13 cellular contexts compared by ENCODE assay signal in genomic region chr6:83709748-83710050, GRCh38. TPM values are rescaled to one million over a fixed set of nuclear protein-coding genes. Genes with fewer than 3 reads are reported as not detected.
A peak's percentile ranks its signal among the peaks of the same experiment; 100 is the strongest.
DNase-seq lines count a peak whose midpoint lies in the region; ATAC-seq and TF ChIP-seq lines count a peak whose summit lies in the region.
"Had no signal": no experiment of that assay in that cellular context is flagged by ENCODE, and none has a peak within 500 bp of the region (broad histone marks: within the 10 kb centered on the region; RNA-seq: fewer than 3 reads in every experiment).

No MANE protein-coding gene starts in this region.

- peaks cover 61% of the 10 kb centered on the region for H3K27me3 ChIP-seq in PC-3 (ENCODE audit: low read length)
- peaks cover 61% of the 10 kb centered on the region for H3K27me3 ChIP-seq in hepatocyte
- peaks cover 34% of the 10 kb centered on the region for H3K27me3 ChIP-seq in trophoblast cell (ENCODE audit: insufficient read depth, low read length)

- H3K36me3 ChIP-seq in ES-I3 (ENCODE audit: insufficient read depth, low read length) (no peaks in the 10 kb centered on the region), PC-3 (ENCODE audit: low read depth, low read length) (no peaks in the 10 kb centered on the region), hepatocyte (replicated peaks; ENCODE audit: insufficient read depth, low read depth) (no peaks in the 10 kb centered on the region), trophoblast cell (ENCODE audit: control insufficient read depth in 1 of 2, insufficient read depth in 2 of 2, low read length in 2 of 2) (no peaks in the 10 kb centered on the region)
- H3K36me3 ChIP-seq: heart left ventricle had no signal

- no peak overlapping the region for H3K4ac ChIP-seq in trophoblast cell (ENCODE audit: low read depth, low read length)

- in situ Hi-C loops in G401 (cut with HindIII; ENCODE audit: low sequenced_read_pairs): no loop called here

- 48% methylated on average over 8 of the region's 8 CpGs for WGBS in hepatocyte (ENCODE audit: low lambda C conversion rate, missing lambda C conversion rate)
- no CpG with 5 or more reads among the region's 8 CpGs for WGBS in trophoblast cell (ENCODE audit: extremely low coverage, insufficient coverage, insufficient read length)

- H3K9me2 ChIP-seq in PC-3 (replicated peaks; ENCODE audit: low read length): no peaks in the 10 kb centered on the region
- H3K9me2 ChIP-seq in hepatocyte (replicated peaks; ENCODE audit: insufficient read depth): no peaks in the 10 kb centered on the region

- no peak overlapping the region for H2BK120ac ChIP-seq in trophoblast cell (ENCODE audit: insufficient read depth, low read length, poor library complexity)

- no peaks in the 10 kb centered on the region for H3F3A ChIP-seq in PC-3 (ENCODE audit: low read length, unreplicated experiment)

- POLR2A ChIA-PET in PC-3 (lab: Charles Lee; ENCODE audit: unreplicated experiment): no interaction called here

- H2BK12ac ChIP-seq in trophoblast cell (ENCODE audit: low read length): no peak overlapping the region

- H3K9ac ChIP-seq in ES-I3 (ENCODE audit: low read depth, low read length) (peak overlapping the region; percentile 82; the same call in 1 of the 2 replicates), PC-3 (ENCODE audit: low read length) (no peak overlapping the region), trophoblast cell (ENCODE audit: low read length) (no peak overlapping the region)

- H3K27ac ChIP-seq in PC-3 (ENCODE audit: low read length): no peak overlapping the region
- H3K27ac ChIP-seq in hepatocyte: no peak overlapping the region
- H3K27ac ChIP-seq in trophoblast cell (ENCODE audit: low read depth, low read length): no peak overlapping the region

- no peak overlapping the region for H3K4me3 ChIP-seq in PC-3 (ENCODE audit: low read length)
- H3K4me3 ChIP-seq in hepatocyte: no peak overlapping the region
- H3K4me3 ChIP-seq in trophoblast cell (ENCODE audit: low read depth, low read length): no peak overlapping the region

- H2AFZ ChIP-seq in PC-3 (ENCODE audit: low read length) (0 out of 2 replicates have a peak overlapping the region, but pooled peaks have one; percentile 13), hepatocyte (peak overlapping the region; percentile 95), trophoblast cell (ENCODE audit: insufficient read depth, low read length, poor library complexity) (no peak overlapping the region)

- ATAC-seq in PC-3 (no peak), left lobe of liver (no peak), GM18511 (IDR thresholded peaks at IDR 0.05; ENCODE audit: unreplicated experiment) (no peak)

- no peak overlapping the region for H4K91ac ChIP-seq in trophoblast cell (ENCODE audit: low read depth, low read length)

- H3K4me1 ChIP-seq in ES-I3 (ENCODE audit: insufficient read depth, low read length) (no peaks in the 10 kb centered on the region), PC-3 (ENCODE audit: insufficient read depth, low read length) (no peaks in the 10 kb centered on the region), hepatocyte (ENCODE audit: insufficient read depth) (no peaks in the 10 kb centered on the region), trophoblast cell (ENCODE audit: control insufficient read depth in 1 of 2, insufficient read depth in 2 of 2, low read length in 2 of 2) (peaks cover 5 to 9% of the 10 kb centered on the region in 2 experiments)

- no peaks in the 10 kb centered on the region for H3K79me1 ChIP-seq in trophoblast cell (ENCODE audit: low read length)

- no peak for DNase-seq in PC-3
- no peak for DNase-seq in hepatocyte (ENCODE audit: low spot score)
- DNase-seq in trophoblast cell: no peak
- no peak for DNase-seq in left lobe of liver (ENCODE audit: low spot score)
- DNase-seq in G401 (ENCODE audit: low spot score): no peak
- DNase-seq in stimulated activated CD4-positive, alpha-beta T cell treated with anti-CD3 and anti-CD28 coated beads, Interleukin-4, amount 100 ng/mL, for 1 hour: no peak
- DNase-seq: activated CD4-positive, CD25-positive, alpha-beta regulatory T cell; activated CD8-positive, alpha-beta memory T cell treated with anti-CD3 and anti-CD28 coated beads, Interleukin-2, amount 50 U/mL, for 4 hours had no signal

- no TSS peak for BruUV-seq in PC-3 (replicated peaks; lab: Mats Ljungman, UMichigan)

- H3K4me2 ChIP-seq in PC-3 (ENCODE audit: low read length) (no peak overlapping the region), hepatocyte (peak overlapping the region; percentile 98), trophoblast cell (ENCODE audit: low read length) (peak overlapping the region; percentile 100)

- no peak overlapping the region for H3K14ac ChIP-seq in trophoblast cell (ENCODE audit: low read length)

- no peak overlapping the region for H3K23ac ChIP-seq in trophoblast cell (ENCODE audit: low read length)

- H4K20me1 ChIP-seq in PC-3 (ENCODE audit: low read length): no peaks in the 10 kb centered on the region
- no peaks in the 10 kb centered on the region for H4K20me1 ChIP-seq in hepatocyte (ENCODE audit: insufficient read depth, poor library complexity, severe bottlenecking)

- intact Hi-C loops in PC-3 (cut with micrococcal nuclease): no loop called here

- no peak overlapping the region for H2AK5ac ChIP-seq in trophoblast cell (ENCODE audit: low read length)

- no peaks in the 10 kb centered on the region for H3K79me2 ChIP-seq in PC-3 (ENCODE audit: low read length)
- H3K79me2 ChIP-seq in hepatocyte: no peaks in the 10 kb centered on the region
- no peaks in the 10 kb centered on the region for H3K79me2 ChIP-seq in trophoblast cell (ENCODE audit: control insufficient read depth, insufficient read depth, low read length, poor library complexity)

- no peaks in the 10 kb centered on the region for H3K9me3 ChIP-seq in ES-I3 (ENCODE audit: control insufficient read depth, insufficient read depth, low read length)
- H3K9me3 ChIP-seq in PC-3 (ENCODE audit: low read length): no peaks in the 10 kb centered on the region
- peaks cover 4% of the 10 kb centered on the region for H3K9me3 ChIP-seq in hepatocyte (ENCODE audit: low read depth)
- peaks cover 6% of the 10 kb centered on the region for H3K9me3 ChIP-seq in trophoblast cell (ENCODE audit: insufficient read depth, low read depth, low read length)

- H4K8ac ChIP-seq in trophoblast cell (ENCODE audit: low read depth, low read length): no peak overlapping the region

- no peak overlapping the region for H3K18ac ChIP-seq in trophoblast cell (ENCODE audit: low read length)

- no peak overlapping the region for H4K12ac ChIP-seq in trophoblast cell (ENCODE audit: low read depth, low read length)

- CTCF ChIA-PET in PC-3 (lab: Charles Lee): no interaction called here

- no peak overlapping the region for H2BK5ac ChIP-seq in trophoblast cell (ENCODE audit: low read depth, low read length, poor library complexity)

- TF ChIP-seq CTCF in PC-3 (conservative IDR thresholded peaks at IDR 0.05; ENCODE audit: low read depth, low read length): no peak
- TF ChIP-seq CTCF in hepatocyte (IDR thresholded peaks at IDR 0.05; ENCODE audit: poor library complexity): no peak

RNA-seq across cellular contexts. Expression of gene SNAP91, which starts 0.8 kb away (rescaled TPM):
- total RNA-seq in PC-3 (2014; rRNA removed) (not detected in 2 replicates), hepatocyte (0.16 and 0.53 TPM in 2 replicates), left lobe of liver (not detected)
- 0.43 and 1.4 TPM in 2 replicates for polyA plus RNA-seq in hepatocyte
- polyA plus RNA-seq in trophoblast cell (2013): 0.44 and 0.64 TPM in 2 replicates
- not detected in 2 replicates for total RNA-seq in G401 (2014; rRNA removed; shearing (Covaris generic))
- total RNA-seq: activated naive CD4-positive, alpha-beta T cell treated with anti-CD3 and anti-CD28 coated beads, Interleukin-2, amount 50 U/mL, for 72 hours; LHCN-M2 had no signal
